In the genomic region with DNA sequence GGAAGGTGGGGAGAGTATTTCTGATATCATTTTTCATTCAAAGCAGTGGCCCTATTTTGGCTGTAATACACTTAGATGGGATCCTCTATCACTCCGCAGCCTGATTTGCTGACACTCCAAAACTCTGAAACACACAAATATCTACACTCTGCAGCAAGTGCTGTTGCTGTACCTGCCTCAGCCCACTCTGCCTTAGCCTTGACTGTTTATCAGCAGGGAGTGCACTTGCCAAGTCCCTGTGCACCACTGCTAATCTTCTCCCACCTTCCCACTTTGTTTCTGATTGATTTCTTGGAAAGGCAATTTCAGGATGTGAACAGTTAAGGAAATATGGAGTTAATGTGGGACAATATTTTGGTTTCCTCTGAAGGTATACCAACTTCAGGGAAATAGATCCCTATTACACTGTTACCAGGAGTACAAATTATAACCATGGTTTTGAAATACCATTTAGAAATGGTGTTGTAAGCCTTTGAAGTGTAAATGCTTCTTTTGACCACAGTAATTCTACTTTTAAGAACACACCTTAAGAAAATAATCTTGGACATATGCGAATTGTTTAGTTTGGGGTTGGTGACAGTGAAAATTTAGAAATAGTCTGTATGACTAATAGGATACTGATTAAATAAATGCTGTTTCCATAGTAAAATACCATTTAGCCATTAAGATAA, we compare ENCODE assay signal across 1 cellular context.
TF ChIP-seq lines count a peak whose summit lies in the region.

No MANE protein-coding gene starts in this region.

TF ChIP-seq in K562, 482 proteins besides CTCF, POLR2A, EP300 and RAD21 (continued from another document and continues in another):
- TF ChIP-seq, protein P1, sequence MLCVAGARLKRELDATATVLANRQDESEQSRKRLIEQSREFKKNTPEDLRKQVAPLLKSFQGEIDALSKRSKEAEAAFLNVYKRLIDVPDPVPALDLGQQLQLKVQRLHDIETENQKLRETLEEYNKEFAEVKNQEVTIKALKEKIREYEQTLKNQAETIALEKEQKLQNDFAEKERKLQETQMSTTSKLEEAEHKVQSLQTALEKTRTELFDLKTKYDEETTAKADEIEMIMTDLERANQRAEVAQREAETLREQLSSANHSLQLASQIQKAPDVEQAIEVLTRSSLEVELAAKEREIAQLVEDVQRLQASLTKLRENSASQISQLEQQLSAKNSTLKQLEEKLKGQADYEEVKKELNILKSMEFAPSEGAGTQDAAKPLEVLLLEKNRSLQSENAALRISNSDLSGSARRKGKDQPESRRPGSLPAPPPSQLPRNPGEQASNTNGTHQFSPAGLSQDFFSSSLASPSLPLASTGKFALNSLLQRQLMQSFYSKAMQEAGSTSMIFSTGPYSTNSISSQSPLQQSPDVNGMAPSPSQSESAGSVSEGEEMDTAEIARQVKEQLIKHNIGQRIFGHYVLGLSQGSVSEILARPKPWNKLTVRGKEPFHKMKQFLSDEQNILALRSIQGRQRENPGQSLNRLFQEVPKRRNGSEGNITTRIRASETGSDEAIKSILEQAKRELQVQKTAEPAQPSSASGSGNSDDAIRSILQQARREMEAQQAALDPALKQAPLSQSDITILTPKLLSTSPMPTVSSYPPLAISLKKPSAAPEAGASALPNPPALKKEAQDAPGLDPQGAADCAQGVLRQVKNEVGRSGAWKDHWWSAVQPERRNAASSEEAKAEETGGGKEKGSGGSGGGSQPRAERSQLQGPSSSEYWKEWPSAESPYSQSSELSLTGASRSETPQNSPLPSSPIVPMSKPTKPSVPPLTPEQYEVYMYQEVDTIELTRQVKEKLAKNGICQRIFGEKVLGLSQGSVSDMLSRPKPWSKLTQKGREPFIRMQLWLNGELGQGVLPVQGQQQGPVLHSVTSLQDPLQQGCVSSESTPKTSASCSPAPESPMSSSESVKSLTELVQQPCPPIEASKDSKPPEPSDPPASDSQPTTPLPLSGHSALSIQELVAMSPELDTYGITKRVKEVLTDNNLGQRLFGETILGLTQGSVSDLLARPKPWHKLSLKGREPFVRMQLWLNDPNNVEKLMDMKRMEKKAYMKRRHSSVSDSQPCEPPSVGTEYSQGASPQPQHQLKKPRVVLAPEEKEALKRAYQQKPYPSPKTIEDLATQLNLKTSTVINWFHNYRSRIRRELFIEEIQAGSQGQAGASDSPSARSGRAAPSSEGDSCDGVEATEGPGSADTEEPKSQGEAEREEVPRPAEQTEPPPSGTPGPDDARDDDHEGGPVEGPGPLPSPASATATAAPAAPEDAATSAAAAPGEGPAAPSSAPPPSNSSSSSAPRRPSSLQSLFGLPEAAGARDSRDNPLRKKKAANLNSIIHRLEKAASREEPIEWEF (CRISPR knock-in tag; IDR thresholded peaks at IDR 0.05) = no peak
- TF ChIP-seq, protein P2, sequence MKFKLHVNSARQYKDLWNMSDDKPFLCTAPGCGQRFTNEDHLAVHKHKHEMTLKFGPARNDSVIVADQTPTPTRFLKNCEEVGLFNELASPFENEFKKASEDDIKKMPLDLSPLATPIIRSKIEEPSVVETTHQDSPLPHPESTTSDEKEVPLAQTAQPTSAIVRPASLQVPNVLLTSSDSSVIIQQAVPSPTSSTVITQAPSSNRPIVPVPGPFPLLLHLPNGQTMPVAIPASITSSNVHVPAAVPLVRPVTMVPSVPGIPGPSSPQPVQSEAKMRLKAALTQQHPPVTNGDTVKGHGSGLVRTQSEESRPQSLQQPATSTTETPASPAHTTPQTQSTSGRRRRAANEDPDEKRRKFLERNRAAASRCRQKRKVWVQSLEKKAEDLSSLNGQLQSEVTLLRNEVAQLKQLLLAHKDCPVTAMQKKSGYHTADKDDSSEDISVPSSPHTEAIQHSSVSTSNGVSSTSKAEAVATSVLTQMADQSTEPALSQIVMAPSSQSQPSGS (CRISPR knock-in tag; IDR thresholded peaks at IDR 0.05) = no peak
- TF ChIP-seq MAFG (tag; conservative IDR thresholded peaks at IDR 0.05) (peak; percentile 31; the same call in 1 of the 2 replicates), PRMT5 (CRISPR knock-in tag; IDR thresholded peaks at IDR 0.05) (no peak), STAT5A (IDR thresholded peaks at IDR 0.05; ENCODE audit: borderline replicate concordance, low read length) (peak; percentile 77), CBFA2T2 (conservative IDR thresholded peaks at IDR 0.05) (peak; percentile 91), RFX1 (IDR thresholded peaks at IDR 0.05) (no peak), HNRNPK (IDR thresholded peaks at IDR 0.05; ENCODE audit: low read depth, low read length, poor library complexity, severe bottlenecking) (no peak), CHD1 (IDR thresholded peaks at IDR 0.05; ENCODE audit: low read length) (no peak), KLF13 (tag; IDR thresholded peaks at IDR 0.05; ENCODE audit: borderline replicate concordance, low read depth) (no peak), SLC30A9 (CRISPR knock-in tag; IDR thresholded peaks at IDR 0.05) (no peak), TAL1 (IDR thresholded peaks at IDR 0.05) (peak; percentile 83), ZC3H8 (IDR thresholded peaks at IDR 0.05) (no peak), TEAD4 (IDR thresholded peaks at IDR 0.05; ENCODE audit: low read length) (peak; percentile 75), TEAD4 (CRISPR knock-in tag; IDR thresholded peaks at IDR 0.05; ENCODE audit: borderline replicate concordance) (no peak), ESRRA (IDR thresholded peaks at IDR 0.05; ENCODE audit: borderline replicate concordance, low read depth) (no peak), NCOR1 (IDR thresholded peaks at IDR 0.05) (peak; percentile 82), GATA2 (CRISPR knock-in tag; IDR thresholded peaks at IDR 0.05) (no peak), KDM1A (IDR thresholded peaks at IDR 0.05) (peak; percentile 90 to 93), HDAC2 (IDR thresholded peaks at IDR 0.05) (peak; percentile 56; the same call in 1 of the 2 replicates), RCOR1 (IDR thresholded peaks at IDR 0.05; ENCODE audit: borderline replicate concordance in 1 of 2, low read depth in 2 of 2, low read length in 2 of 2) (peak in 1 of 2 experiments; percentile 84; a peak in 3 of 4 replicates), SMARCA4 (IDR thresholded peaks at IDR 0.05) (0 out of 2 replicates have a peak, but pooled peaks have one; percentile 45), CBX5 (IDR thresholded peaks at IDR 0.05; ENCODE audit: borderline replicate concordance, low read depth) (no peak), ZNF316 (IDR thresholded peaks at IDR 0.05) (peak; percentile 93), ARID1B (IDR thresholded peaks at IDR 0.05) (peak; percentile 83), GABPA (tag; conservative IDR thresholded peaks at IDR 0.05; ENCODE audit: low read depth) (no peak), RNF2 (IDR thresholded peaks at IDR 0.05) (no peak), ZNF24 (IDR thresholded peaks at IDR 0.05) (no peak), MCM2 (IDR thresholded peaks at IDR 0.05; ENCODE audit: low read depth) (no peak), RBBP5 (IDR thresholded peaks at IDR 0.05; ENCODE audit: borderline replicate concordance, insufficient read depth, low read length, poor library complexity, severe bottlenecking) (no peak), C11orf30 (IDR thresholded peaks at IDR 0.05; ENCODE audit: low read depth) (peak; percentile 77), ELF2 (CRISPR knock-in tag; IDR thresholded peaks at IDR 0.05) (no peak)
- TF ChIP-seq, protein P3, sequence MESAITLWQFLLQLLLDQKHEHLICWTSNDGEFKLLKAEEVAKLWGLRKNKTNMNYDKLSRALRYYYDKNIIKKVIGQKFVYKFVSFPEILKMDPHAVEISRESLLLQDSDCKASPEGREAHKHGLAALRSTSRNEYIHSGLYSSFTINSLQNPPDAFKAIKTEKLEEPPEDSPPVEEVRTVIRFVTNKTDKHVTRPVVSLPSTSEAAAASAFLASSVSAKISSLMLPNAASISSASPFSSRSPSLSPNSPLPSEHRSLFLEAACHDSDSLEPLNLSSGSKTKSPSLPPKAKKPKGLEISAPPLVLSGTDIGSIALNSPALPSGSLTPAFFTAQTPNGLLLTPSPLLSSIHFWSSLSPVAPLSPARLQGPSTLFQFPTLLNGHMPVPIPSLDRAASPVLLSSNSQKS (CRISPR knock-in tag; IDR thresholded peaks at IDR 0.05) = no peak
- TF ChIP-seq, protein P4, sequence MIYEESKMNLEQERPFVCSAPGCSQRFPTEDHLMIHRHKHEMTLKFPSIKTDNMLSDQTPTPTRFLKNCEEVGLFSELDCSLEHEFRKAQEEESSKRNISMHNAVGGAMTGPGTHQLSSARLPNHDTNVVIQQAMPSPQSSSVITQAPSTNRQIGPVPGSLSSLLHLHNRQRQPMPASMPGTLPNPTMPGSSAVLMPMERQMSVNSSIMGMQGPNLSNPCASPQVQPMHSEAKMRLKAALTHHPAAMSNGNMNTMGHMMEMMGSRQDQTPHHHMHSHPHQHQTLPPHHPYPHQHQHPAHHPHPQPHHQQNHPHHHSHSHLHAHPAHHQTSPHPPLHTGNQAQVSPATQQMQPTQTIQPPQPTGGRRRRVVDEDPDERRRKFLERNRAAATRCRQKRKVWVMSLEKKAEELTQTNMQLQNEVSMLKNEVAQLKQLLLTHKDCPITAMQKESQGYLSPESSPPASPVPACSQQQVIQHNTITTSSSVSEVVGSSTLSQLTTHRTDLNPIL (CRISPR knock-in tag; IDR thresholded peaks at IDR 0.05) = no peak
- TF ChIP-seq, protein P5, sequence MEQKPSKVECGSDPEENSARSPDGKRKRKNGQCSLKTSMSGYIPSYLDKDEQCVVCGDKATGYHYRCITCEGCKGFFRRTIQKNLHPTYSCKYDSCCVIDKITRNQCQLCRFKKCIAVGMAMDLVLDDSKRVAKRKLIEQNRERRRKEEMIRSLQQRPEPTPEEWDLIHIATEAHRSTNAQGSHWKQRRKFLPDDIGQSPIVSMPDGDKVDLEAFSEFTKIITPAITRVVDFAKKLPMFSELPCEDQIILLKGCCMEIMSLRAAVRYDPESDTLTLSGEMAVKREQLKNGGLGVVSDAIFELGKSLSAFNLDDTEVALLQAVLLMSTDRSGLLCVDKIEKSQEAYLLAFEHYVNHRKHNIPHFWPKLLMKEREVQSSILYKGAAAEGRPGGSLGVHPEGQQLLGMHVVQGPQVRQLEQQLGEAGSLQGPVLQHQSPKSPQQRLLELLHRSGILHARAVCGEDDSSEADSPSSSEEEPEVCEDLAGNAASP (IDR thresholded peaks at IDR 0.05) = no peak
- TF ChIP-seq, protein P6, sequence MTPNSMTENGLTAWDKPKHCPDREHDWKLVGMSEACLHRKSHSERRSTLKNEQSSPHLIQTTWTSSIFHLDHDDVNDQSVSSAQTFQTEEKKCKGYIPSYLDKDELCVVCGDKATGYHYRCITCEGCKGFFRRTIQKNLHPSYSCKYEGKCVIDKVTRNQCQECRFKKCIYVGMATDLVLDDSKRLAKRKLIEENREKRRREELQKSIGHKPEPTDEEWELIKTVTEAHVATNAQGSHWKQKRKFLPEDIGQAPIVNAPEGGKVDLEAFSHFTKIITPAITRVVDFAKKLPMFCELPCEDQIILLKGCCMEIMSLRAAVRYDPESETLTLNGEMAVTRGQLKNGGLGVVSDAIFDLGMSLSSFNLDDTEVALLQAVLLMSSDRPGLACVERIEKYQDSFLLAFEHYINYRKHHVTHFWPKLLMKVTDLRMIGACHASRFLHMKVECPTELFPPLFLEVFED (CRISPR knock-in tag; conservative IDR thresholded peaks at IDR 0.05) = no peak
- TF ChIP-seq, protein P7, sequence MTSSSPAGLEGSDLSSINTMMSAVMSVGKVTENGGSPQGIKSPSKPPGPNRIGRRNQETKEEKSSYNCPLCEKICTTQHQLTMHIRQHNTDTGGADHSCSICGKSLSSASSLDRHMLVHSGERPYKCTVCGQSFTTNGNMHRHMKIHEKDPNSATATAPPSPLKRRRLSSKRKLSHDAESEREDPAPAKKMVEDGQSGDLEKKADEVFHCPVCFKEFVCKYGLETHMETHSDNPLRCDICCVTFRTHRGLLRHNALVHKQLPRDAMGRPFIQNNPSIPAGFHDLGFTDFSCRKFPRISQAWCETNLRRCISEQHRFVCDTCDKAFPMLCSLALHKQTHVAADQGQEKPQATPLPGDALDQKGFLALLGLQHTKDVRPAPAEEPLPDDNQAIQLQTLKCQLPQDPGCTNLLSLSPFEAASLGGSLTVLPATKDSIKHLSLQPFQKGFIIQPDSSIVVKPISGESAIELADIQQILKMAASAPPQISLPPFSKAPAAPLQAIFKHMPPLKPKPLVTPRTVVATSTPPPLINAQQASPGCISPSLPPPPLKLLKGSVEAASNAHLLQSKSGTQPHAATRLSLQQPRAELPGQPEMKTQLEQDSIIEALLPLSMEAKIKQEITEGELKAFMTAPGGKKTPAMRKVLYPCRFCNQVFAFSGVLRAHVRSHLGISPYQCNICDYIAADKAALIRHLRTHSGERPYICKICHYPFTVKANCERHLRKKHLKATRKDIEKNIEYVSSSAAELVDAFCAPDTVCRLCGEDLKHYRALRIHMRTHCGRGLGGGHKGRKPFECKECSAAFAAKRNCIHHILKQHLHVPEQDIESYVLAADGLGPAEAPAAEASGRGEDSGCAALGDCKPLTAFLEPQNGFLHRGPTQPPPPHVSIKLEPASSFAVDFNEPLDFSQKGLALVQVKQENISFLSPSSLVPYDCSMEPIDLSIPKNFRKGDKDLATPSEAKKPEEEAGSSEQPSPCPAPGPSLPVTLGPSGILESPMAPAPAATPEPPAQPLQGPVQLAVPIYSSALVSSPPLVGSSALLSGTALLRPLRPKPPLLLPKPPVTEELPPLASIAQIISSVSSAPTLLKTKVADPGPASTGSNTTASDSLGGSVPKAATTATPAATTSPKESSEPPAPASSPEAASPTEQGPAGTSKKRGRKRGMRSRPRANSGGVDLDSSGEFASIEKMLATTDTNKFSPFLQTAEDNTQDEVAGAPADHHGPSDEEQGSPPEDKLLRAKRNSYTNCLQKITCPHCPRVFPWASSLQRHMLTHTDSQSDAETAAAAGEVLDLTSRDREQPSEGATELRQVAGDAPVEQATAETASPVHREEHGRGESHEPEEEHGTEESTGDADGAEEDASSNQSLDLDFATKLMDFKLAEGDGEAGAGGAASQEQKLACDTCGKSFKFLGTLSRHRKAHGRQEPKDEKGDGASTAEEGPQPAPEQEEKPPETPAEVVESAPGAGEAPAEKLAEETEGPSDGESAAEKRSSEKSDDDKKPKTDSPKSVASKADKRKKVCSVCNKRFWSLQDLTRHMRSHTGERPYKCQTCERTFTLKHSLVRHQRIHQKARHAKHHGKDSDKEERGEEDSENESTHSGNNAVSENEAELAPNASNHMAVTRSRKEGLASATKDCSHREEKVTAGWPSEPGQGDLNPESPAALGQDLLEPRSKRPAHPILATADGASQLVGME (CRISPR knock-in tag; IDR thresholded peaks at IDR 0.05) = no peak
- TF ChIP-seq, protein P8, sequence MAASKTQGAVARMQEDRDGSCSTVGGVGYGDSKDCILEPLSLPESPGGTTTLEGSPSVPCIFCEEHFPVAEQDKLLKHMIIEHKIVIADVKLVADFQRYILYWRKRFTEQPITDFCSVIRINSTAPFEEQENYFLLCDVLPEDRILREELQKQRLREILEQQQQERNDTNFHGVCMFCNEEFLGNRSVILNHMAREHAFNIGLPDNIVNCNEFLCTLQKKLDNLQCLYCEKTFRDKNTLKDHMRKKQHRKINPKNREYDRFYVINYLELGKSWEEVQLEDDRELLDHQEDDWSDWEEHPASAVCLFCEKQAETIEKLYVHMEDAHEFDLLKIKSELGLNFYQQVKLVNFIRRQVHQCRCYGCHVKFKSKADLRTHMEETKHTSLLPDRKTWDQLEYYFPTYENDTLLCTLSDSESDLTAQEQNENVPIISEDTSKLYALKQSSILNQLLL (CRISPR knock-in tag; IDR thresholded peaks at IDR 0.05; ENCODE audit: borderline replicate concordance) = no peak
- TF ChIP-seq, protein P9, sequence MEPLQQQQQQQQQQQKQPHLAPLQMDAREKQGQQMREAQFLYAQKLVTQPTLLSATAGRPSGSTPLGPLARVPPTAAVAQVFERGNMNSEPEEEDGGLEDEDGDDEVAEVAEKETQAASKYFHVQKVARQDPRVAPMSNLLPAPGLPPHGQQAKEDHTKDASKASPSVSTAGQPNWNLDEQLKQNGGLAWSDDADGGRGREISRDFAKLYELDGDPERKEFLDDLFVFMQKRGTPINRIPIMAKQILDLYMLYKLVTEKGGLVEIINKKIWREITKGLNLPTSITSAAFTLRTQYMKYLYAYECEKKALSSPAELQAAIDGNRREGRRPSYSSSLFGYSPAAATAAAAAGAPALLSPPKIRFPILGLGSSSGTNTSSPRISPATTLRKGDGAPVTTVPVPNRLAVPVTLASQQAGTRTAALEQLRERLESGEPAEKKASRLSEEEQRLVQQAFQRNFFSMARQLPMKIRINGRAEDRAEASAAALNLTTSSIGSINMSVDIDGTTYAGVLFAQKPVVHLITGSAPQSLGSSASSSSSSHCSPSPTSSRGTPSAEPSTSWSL (CRISPR knock-in tag; IDR thresholded peaks at IDR 0.05; ENCODE audit: borderline replicate concordance) = no peak
